Comparison of ENCODE assay signal across 29 cellular contexts in the genomic region with DNA sequence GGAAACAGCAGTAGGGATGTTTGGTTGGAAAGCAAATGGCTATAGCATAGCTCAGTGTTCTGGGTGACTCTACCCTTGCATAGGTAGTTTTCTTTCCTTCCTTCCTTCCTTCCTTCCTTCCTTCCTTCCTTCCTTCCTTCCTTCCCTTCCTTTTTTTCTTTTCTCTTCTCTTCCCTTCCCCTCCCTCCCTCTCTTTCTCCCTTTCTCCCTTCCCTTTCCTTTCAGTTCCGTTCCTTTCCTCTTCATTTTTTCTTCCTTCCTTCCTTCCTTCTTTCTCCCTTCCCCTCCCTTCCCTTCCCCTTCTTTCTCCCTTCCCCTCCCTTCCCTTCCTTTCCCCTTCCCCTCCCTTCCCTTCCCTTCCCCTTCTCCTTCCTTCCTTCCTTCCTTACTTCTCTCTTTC.
"Had no signal": no experiment of that assay in that cellular context is flagged by ENCODE, and none has a peak within 500 bp of the region (broad histone marks: within the 10 kb centered on the region; RNA-seq: fewer than 3 reads in every experiment).

No MANE protein-coding gene starts in this region.

- H3K27me3 ChIP-seq: neural progenitor cell, ovary, spleen, suprapubic skin, testis, tibial artery, transverse colon, upper lobe of right lung, uterus had no signal

- ATAC-seq: naive thymus-derived CD4-positive, alpha-beta T cell; natural killer cell; psoas muscle; right cardiac atrium; sciatic nerve; stimulated activated memory B cell treated with anti-CD40 and anti-IgM and Interleukin-4, amounts not matched to agents 10 μg/mL and 1 μg/mL and 100 μg/mL, for 72 hours; stimulated activated naive CD8-positive, alpha-beta T cell treated with anti-CD3 and anti-CD28 coated beads, Interleukin-15, amount 100 ng/mL, for 72 hours; stimulated activated naive CD8-positive, alpha-beta T cell treated with anti-CD3 and anti-CD28 coated beads, Interleukin-15, Interleukin-2, amounts not matched to agents 100 U/mL and 50 U/mL, for 24 hours; upper lobe of right lung had no signal

- DNase-seq: naive thymus-derived CD4-positive, alpha-beta T cell; natural killer cell; occipital lobe; ovary; posterior cingulate gyrus; psoas muscle; right cardiac atrium; spleen; stimulated activated CD4-positive, alpha-beta T cell treated with anti-CD3 and anti-CD28 coated beads, Interleukin-12 subunit alpha, Interleukin-12 subunit beta, amount 100 ng/mL, for 4 hours; stimulated activated CD4-positive, alpha-beta T cell treated with anti-CD3 and anti-CD28 coated beads, Interleukin-1b, Interleukin-23, amount 100 ng/mL, for 48 hours; stimulated activated CD4-positive, alpha-beta T cell treated with anti-CD3 and anti-CD28 coated beads, Interleukin-4, amount 100 ng/mL, for 1 hour; stimulated activated CD4-positive, alpha-beta T cell treated with anti-CD3 and anti-CD28 coated beads, Interleukin-4, amount 100 ng/mL, for 4 hours; stimulated activated CD8-positive, alpha-beta memory T cell treated with anti-CD3 and anti-CD28 coated beads, Interleukin-4, amount 100 ng/mL, for 48 hours; stimulated activated naive CD4-positive, alpha-beta T cell; stimulated activated naive CD8-positive, alpha-beta T cell treated with anti-CD3 and anti-CD28 coated beads, Interleukin-15, amount 100 ng/mL, for 72 hours; stimulated activated naive CD8-positive, alpha-beta T cell treated with anti-CD3 and anti-CD28 coated beads, Interleukin-15, Interleukin-2, amounts not matched to agents 100 U/mL and 50 U/mL, for 24 hours; substantia nigra; testis; tibial artery; transverse colon; upper lobe of right lung; uterus had no signal

- H3K9me3 ChIP-seq: ovary, psoas muscle, spleen, suprapubic skin, testis, tibial artery, transverse colon, upper lobe of right lung, uterus had no signal

- H3K36me3 ChIP-seq: neural progenitor cell, ovary, spleen, suprapubic skin, tibial artery, transverse colon, uterus had no signal

- H2AFZ ChIP-seq: neural progenitor cell, parathyroid adenoma had no signal

- H3K27ac ChIP-seq: neural progenitor cell, ovary, parathyroid adenoma, psoas muscle, skin epidermis, spleen, suprapubic skin, testis, tibial artery, transverse colon, upper lobe of right lung, uterus had no signal

- H3K79me2 ChIP-seq: parathyroid adenoma had no signal

- H3K4me2 ChIP-seq: neural progenitor cell, smooth muscle cell had no signal

- H3K4me3 ChIP-seq: neural progenitor cell, ovary, psoas muscle, skin epidermis, smooth muscle cell, spleen, suprapubic skin, testis, tibial artery, transverse colon, upper lobe of right lung, uterus had no signal

- H3K4me1 ChIP-seq: parathyroid adenoma, psoas muscle, testis, tibial artery, upper lobe of right lung, uterus had no signal

- H3K9ac ChIP-seq: neural progenitor cell, parathyroid adenoma had no signal
